8 cellular contexts compared by ENCODE assay signal in genomic region chr18:24397131-24397693, GRCh38. TPM values are rescaled to one million over a fixed set of nuclear protein-coding genes. Genes with fewer than 3 reads are reported as not detected.
A peak's percentile ranks its signal among the peaks of the same experiment; 100 is the strongest.
DNase-seq lines count a peak whose midpoint lies in the region; ATAC-seq and TF ChIP-seq lines count a peak whose summit lies in the region.

No MANE protein-coding gene starts in this region.

- H3K4me1 Mint-ChIP-seq in Caco-2 (ENCODE audit: low read depth, unreplicated experiment) (no peaks in the 10 kb centered on the region), WTC11 (peaks cover 53% of the 10 kb centered on the region), endodermal cell (peaks cover 26% of the 10 kb centered on the region)

- 0 out of 2 replicates have a peak, but pooled peaks cover 4% of the 10 kb centered on the region for H3K4me1 ChIP-seq in Caco-2
- no peaks in the 10 kb centered on the region for H3K4me1 ChIP-seq in endodermal cell (ENCODE audit: control insufficient read depth, insufficient read depth, low read length)
- H3K4me1 ChIP-seq in lung (ENCODE audit: control insufficient read depth in 2 of 2, insufficient read depth in 2 of 2, low read length in 2 of 2): peaks cover 0 to 2% of the 10 kb centered on the region in 2 donors

- H3K36me3 Mint-ChIP-seq in Caco-2 (ENCODE audit: insufficient read depth, unreplicated experiment) (no peaks in the 10 kb centered on the region), WTC11 (peaks cover 5% of the 10 kb centered on the region), endodermal cell (ENCODE audit: low read depth) (no peaks in the 10 kb centered on the region)

- CTCF ChIA-PET in Caco-2 (lab: Charles Lee) (interaction anchor here (1.0 kb wide), 1 partner anchor 31 kb away, joined by 4 read pairs; no protein-coding TSS in a partner anchor), WTC11 (lab: Charles Lee) (interaction anchor here (1.0 to 3.3 kb wide), 10 partner anchors 8 to 221 kb away, joined by 3 to 20 read pairs (median 6); no protein-coding TSS in a partner anchor)

- H3K9ac ChIP-seq in endodermal cell (ENCODE audit: extremely low read depth, low read length, poor library complexity, severe bottlenecking): peak overlapping the region; percentile 67

- BruUV-seq in Caco-2 (replicated peaks; lab: Mats Ljungman, UMichigan): no TSS peak

- intact Hi-C loops in Caco-2 (cut with micrococcal nuclease; ENCODE audit: unreplicated experiment): loop anchor here (1.0 kb wide), 1 partner anchor 38 kb away; no protein-coding TSS in a partner anchor

- peak overlapping the region; percentile 98 for H3K27ac ChIP-seq in endodermal cell (ENCODE audit: low read depth, low read length)
- H3K27ac ChIP-seq in lung (ENCODE audit: low read depth in 1 of 2, low read length in 1 of 2): peak overlapping the region; percentile 48 to 94

- peak overlapping the region; percentile 80 for H3K4me3 Mint-ChIP-seq in Caco-2 (ENCODE audit: unreplicated experiment)
- H3K4me3 Mint-ChIP-seq in WTC11: peak overlapping the region; percentile 88
- peak overlapping the region; percentile 71 for H3K4me3 Mint-ChIP-seq in endodermal cell

- H3K27ac Mint-ChIP-seq in Caco-2 (ENCODE audit: unreplicated experiment) (no peak overlapping the region), WTC11 (peak overlapping the region; percentile 87), endodermal cell (peak overlapping the region; percentile 87)

- no peak for TF ChIP-seq CTCF in Caco-2 (IDR thresholded peaks at IDR 0.05; ENCODE audit: insufficient read depth in 1 of 2, low read depth in 1 of 2, low read length in 1 of 2, severe bottlenecking in 1 of 2, unreplicated experiment in 1 of 2)
- no peak for TF ChIP-seq CTCF in WTC11 (IDR thresholded peaks at IDR 0.05)
- no peak for TF ChIP-seq CTCF in endodermal cell (conservative IDR thresholded peaks at IDR 0.05)
- no peak for TF ChIP-seq CTCF in lung (IDR thresholded peaks at IDR 0.05; ENCODE audit: control extremely low read depth, extremely low read depth)

- no peaks in the 10 kb centered on the region for H3K27me3 ChIP-seq in Caco-2 (replicated peaks; ENCODE audit: control insufficient read depth, insufficient read depth, low read length)
- no peaks in the 10 kb centered on the region for H3K27me3 ChIP-seq in endodermal cell (ENCODE audit: control insufficient read depth, insufficient read depth, low read length, poor library complexity, severe bottlenecking)
- no peaks in the 10 kb centered on the region for H3K27me3 ChIP-seq in lung (ENCODE audit: control insufficient read depth, insufficient read depth)

- H3K4me3 ChIP-seq in Caco-2 (ENCODE audit: low read depth, low read length) (peak overlapping the region; percentile 80), endodermal cell (ENCODE audit: low read length) (peak overlapping the region; percentile 90), lung (peak overlapping the region; percentile 76)

- ATAC-seq in HG02981 (IDR thresholded peaks at IDR 0.05; ENCODE audit: unreplicated experiment) (peak; percentile 28), WTC11 (peak; percentile 12), lung (ENCODE audit: insufficient read depth, low FRiP score) (peak; percentile 28), HG03469 (IDR thresholded peaks at IDR 0.05; ENCODE audit: unreplicated experiment) (no peak)

- H3K9me3 ChIP-seq in Caco-2 (no peaks in the 10 kb centered on the region), endodermal cell (ENCODE audit: control insufficient read depth, low read length) (no peaks in the 10 kb centered on the region), lung (ENCODE audit: control insufficient read depth in 2 of 2, insufficient read depth in 1 of 2, low read length in 1 of 2) (no peaks in the 10 kb centered on the region)

- POLR2A ChIA-PET in Caco-2 (lab: Charles Lee): interaction anchor here (0.5 to 1.5 kb wide), 2 partner anchors 30 to 95 kb away, joined by 3 to 8 read pairs; partner anchors contain the start of gene IMPACT
- POLR2A ChIA-PET in WTC11 (lab: Charles Lee): interaction anchor here (0.9 to 2.0 kb wide), 7 partner anchors 12 to 161 kb away, joined by 3 to 13 read pairs (median 5); partner anchors contain the start of gene IMPACT

- peak; percentile 7 to 35 for DNase-seq in Caco-2
- DNase-seq in NCI-H345 (lab: John Stamatoyannopoulos, UW): peak; percentile 78
- no peak for DNase-seq in WTC11 (ENCODE audit: low spot score)
- no peak for DNase-seq in endodermal cell
- DNase-seq in lung (ENCODE audit: low spot score): peak; percentile 57
- peak; percentile 5 for DNase-seq in stimulated activated CD8-positive, alpha-beta memory T cell treated with anti-CD3 and anti-CD28 coated beads, Interleukin-4, amount 100 ng/mL, for 24 hours (ENCODE audit: low read depth)

- H3K36me3 ChIP-seq in Caco-2 (ENCODE audit: control insufficient read depth, insufficient read depth, low read length) (no peaks in the 10 kb centered on the region), endodermal cell (ENCODE audit: control insufficient read depth, insufficient read depth, low read length) (no peaks in the 10 kb centered on the region), lung (ENCODE audit: control insufficient read depth in 2 of 2, insufficient read depth in 2 of 2, low read length in 2 of 2) (no peaks in the 10 kb centered on the region)

- H3K27me3 Mint-ChIP-seq in Caco-2 (ENCODE audit: insufficient read depth, unreplicated experiment): no peaks in the 10 kb centered on the region
- H3K27me3 Mint-ChIP-seq in WTC11 (ENCODE audit: low read depth): no peaks in the 10 kb centered on the region
- no peaks in the 10 kb centered on the region for H3K27me3 Mint-ChIP-seq in endodermal cell (ENCODE audit: insufficient read depth)

- WGBS in endodermal cell (ENCODE audit: insufficient coverage in 1 of 2, insufficient read length in 1 of 2), 2 experiments: 0 to 1% methylated on average over 30 to 50 of the region's 50 CpGs
- WGBS in lung, 2 donors: 0% methylated on average over 49 to 50 of the region's 50 CpGs

- H3K9me3 Mint-ChIP-seq in Caco-2 (ENCODE audit: unreplicated experiment): no peaks in the 10 kb centered on the region
- H3K9me3 Mint-ChIP-seq in WTC11: no peaks in the 10 kb centered on the region
- no peaks in the 10 kb centered on the region for H3K9me3 Mint-ChIP-seq in endodermal cell

TF ChIP-seq in WTC11, 78 proteins besides CTCF, POLR2A, EP300 and RAD21 (continues in another document):
- TF ChIP-seq HMGXB4 (CRISPR knock-in tag; IDR thresholded peaks at IDR 0.05) (no peak; the same call in 1 of the 2 replicates), ELF4 (CRISPR knock-in tag; IDR thresholded peaks at IDR 0.05; ENCODE audit: low read depth) (no peak), ZBTB21 (CRISPR knock-in tag; IDR thresholded peaks at IDR 0.05; ENCODE audit: borderline replicate concordance) (no peak), ZNF671 (CRISPR knock-in tag; IDR thresholded peaks at IDR 0.05) (no peak), AR (CRISPR knock-in tag; IDR thresholded peaks at IDR 0.05) (no peak), NFYB (CRISPR knock-in tag; conservative IDR thresholded peaks at IDR 0.05; ENCODE audit: low read depth) (no peak)
- TF ChIP-seq, protein P1, sequence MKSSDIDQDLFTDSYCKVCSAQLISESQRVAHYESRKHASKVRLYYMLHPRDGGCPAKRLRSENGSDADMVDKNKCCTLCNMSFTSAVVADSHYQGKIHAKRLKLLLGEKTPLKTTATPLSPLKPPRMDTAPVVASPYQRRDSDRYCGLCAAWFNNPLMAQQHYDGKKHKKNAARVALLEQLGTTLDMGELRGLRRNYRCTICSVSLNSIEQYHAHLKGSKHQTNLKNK (CRISPR knock-in tag; IDR thresholded peaks at IDR 0.05): no peak

RNA-seq across cellular contexts. Expression of gene OSBPL1A, which starts 0.4 kb away (rescaled TPM):
- total RNA-seq in Caco-2 (2022) (15.7 and 15.9 TPM in 2 replicates), WTC11 (2021) (53.1 to 55.1 TPM (median 54.4 TPM) in 3 replicates), endodermal cell (10 to 100 TPM; 29.7 to 36.9 TPM), lung (10 to 100 TPM; 37.0 to 38.8 TPM)
- polyA plus RNA-seq in endodermal cell (2013, experiment 1 of 2): 36.8 TPM
- polyA plus RNA-seq in endodermal cell (2013, experiment 2 of 2): 33.2 TPM
- 10 to 100 TPM; 12.6 to 15.0 TPM for polyA plus RNA-seq in lung

RNA-seq across cellular contexts. Expression of gene IMPACT, which starts 29.3 kb away (rescaled TPM):
- total RNA-seq in Caco-2 (2022): 20.3 and 20.6 TPM in 2 replicates
- 48.0 to 48.8 TPM (median 48.3 TPM) in 3 replicates for total RNA-seq in WTC11 (2021)
- total RNA-seq in endodermal cell: 10 to 100 TPM; 44.0 to 59.2 TPM
- polyA plus RNA-seq in endodermal cell (2013, experiment 1 of 2): 29.7 TPM
- 28.3 TPM for polyA plus RNA-seq in endodermal cell (2013, experiment 2 of 2)
- 10 to 100 TPM; 29.0 to 29.6 TPM for total RNA-seq in lung
- polyA plus RNA-seq in lung: 10 to 100 TPM; 12.0 to 21.0 TPM

Comparison
In these comparisons a context has a peak if more than half of its experiments do, and no peak if none do; other contexts are left out.
1. DNase-seq: peak in Caco-2 (2 of 2), NCI-H345 (single experiment), lung (single experiment) and stimulated activated CD8-positive, alpha-beta memory T cell treated with anti-CD3 and anti-CD28 coated beads, Interleukin-4, amount 100 ng/mL, for 24 hours (single experiment); none in WTC11 (single experiment) and endodermal cell (single experiment).
2. Peak in every context shown above with its lines, with median percentiles within 50 percentile points of each other: H3K4me3 ChIP-seq and H3K4me3 Mint-ChIP-seq.